15 cellular contexts compared by ENCODE assay signal in the genomic region with DNA sequence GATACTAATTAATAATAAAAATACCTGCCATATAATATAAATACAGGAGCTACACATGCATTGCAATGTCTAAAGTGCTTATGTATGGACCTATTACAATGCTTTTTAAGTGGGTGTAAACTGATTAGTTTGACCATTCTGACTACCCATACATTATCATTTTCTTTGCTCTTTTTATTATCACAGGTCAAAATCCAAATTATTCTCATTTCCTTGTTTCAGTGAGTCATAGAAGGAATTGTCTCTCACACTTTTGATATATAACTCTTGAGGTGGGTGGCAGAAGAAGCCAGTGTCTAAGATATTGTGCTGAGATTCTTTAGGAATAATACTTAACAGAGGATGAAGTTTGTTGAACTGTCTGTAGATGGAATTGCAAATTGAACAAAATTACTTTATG. TPM values are rescaled to one million over a fixed set of nuclear protein-coding genes. Genes with fewer than 3 reads are reported as not detected.
DNase-seq lines count a peak whose midpoint lies in the region; ATAC-seq and FAIRE-seq lines count a peak whose summit lies in the region.
"Had no signal": no experiment of that assay in that cellular context is flagged by ENCODE, and none has a peak within 500 bp of the region (broad histone marks: within the 10 kb centered on the region; RNA-seq: fewer than 3 reads in every experiment).

No MANE protein-coding gene starts in this region.

- H3K36me3 Mint-ChIP-seq in activated T-helper 17 cell treated with anti-CD3 and anti-CD28 coated beads, Interleukin-2, amount 50 U/mL, for 72 hours (ENCODE audit: low read depth) = no peaks in the 10 kb centered on the region
- H3K36me3 Mint-ChIP-seq: CD8-positive, alpha-beta T cell had no signal

- no peak for ATAC-seq in activated T-helper 17 cell treated with anti-CD3 and anti-CD28 coated beads, Interleukin-2, amount 50 U/mL, for 72 hours (replicated peaks)
- ATAC-seq in HG03139 (IDR thresholded peaks at IDR 0.05; ENCODE audit: unreplicated experiment) = no peak
- ATAC-seq: CD8-positive, alpha-beta T cell had no signal

- no peaks in the 10 kb centered on the region for H3K4me1 Mint-ChIP-seq in activated T-helper 17 cell treated with anti-CD3 and anti-CD28 coated beads, Interleukin-2, amount 50 U/mL, for 72 hours
- H3K4me1 Mint-ChIP-seq: IgD-negative memory B cell had no signal

- no peak overlapping the region for H3K4me3 Mint-ChIP-seq in activated T-helper 17 cell treated with anti-CD3 and anti-CD28 coated beads, Interleukin-2, amount 50 U/mL, for 72 hours
- H3K4me3 Mint-ChIP-seq: CD8-positive, alpha-beta T cell; H9; IgD-negative memory B cell had no signal

- no peak overlapping the region for H3K27ac ChIP-seq in small intestine (ENCODE audit: low read depth in 1 of 2, low read length in 1 of 2)

- no peaks in the 10 kb centered on the region for H3K9me3 ChIP-seq in small intestine (ENCODE audit: control insufficient read depth, low read depth)
- H3K9me3 ChIP-seq: SJSA1 had no signal

- H3K27me3 Mint-ChIP-seq in activated T-helper 17 cell treated with anti-CD3 and anti-CD28 coated beads, Interleukin-2, amount 50 U/mL, for 72 hours = no peaks in the 10 kb centered on the region

- no peak overlapping the region for H3K4me3 ChIP-seq in small intestine (ENCODE audit: low read depth in 1 of 2, low read length in 2 of 2)
- H3K4me3 ChIP-seq: SJSA1 had no signal

- peak overlapping the region; percentile 62 for H3K27ac Mint-ChIP-seq in activated T-helper 17 cell treated with anti-CD3 and anti-CD28 coated beads, Interleukin-2, amount 50 U/mL, for 72 hours
- H3K27ac Mint-ChIP-seq: CD8-positive, alpha-beta T cell; IgD-negative memory B cell had no signal

- H3K27me3 ChIP-seq in small intestine (ENCODE audit: control insufficient read depth in 2 of 2, insufficient read depth in 2 of 2, low read length in 2 of 2) = no peaks in the 10 kb centered on the region
- H3K27me3 ChIP-seq: SJSA1 had no signal

- peak; percentile 55 for FAIRE-seq in small intestine (lab: Jason Lieb, UNC)
- FAIRE-seq: GM18507 had no signal

- DNase-seq in DMS53 (lab: John Stamatoyannopoulos, UW) (peak; percentile 29), kidney tubule cell (ENCODE audit: low spot score) (peak; percentile 15), small intestine (peak; percentile 76), NCI-H187 (lab: John Stamatoyannopoulos, UW) (no peak), SW 1271 (lab: John Stamatoyannopoulos, UW) (no peak)
- DNase-seq: CD8-positive, alpha-beta T cell; EL; H9; NCI-H1436; NCI-H2081 had no signal

- H3K4me1 ChIP-seq in small intestine (ENCODE audit: control insufficient read depth in 2 of 2, insufficient read depth in 1 of 2, low read depth in 1 of 2, low read length in 1 of 2) = no peaks in the 10 kb centered on the region

- H3K36me3 ChIP-seq in small intestine (ENCODE audit: control insufficient read depth in 2 of 2, insufficient read depth in 2 of 2, low read length in 2 of 2) = no peaks in the 10 kb centered on the region
- H3K36me3 ChIP-seq: SJSA1 had no signal

- H3K9me3 Mint-ChIP-seq in activated T-helper 17 cell treated with anti-CD3 and anti-CD28 coated beads, Interleukin-2, amount 50 U/mL, for 72 hours = no peaks in the 10 kb centered on the region
- H3K9me3 Mint-ChIP-seq: CD8-positive, alpha-beta T cell; H9; IgD-negative memory B cell had no signal

RNA-seq across cellular contexts. Expression of a gene that starts 35.6 kb away (rescaled TPM):
- total RNA-seq in activated T-helper 17 cell treated with anti-CD3 and anti-CD28 coated beads, Interleukin-2, amount 50 U/mL, for 72 hours = 1 to 10 TPM; 1.2 to 1.5 TPM
- polyA plus RNA-seq in small intestine = 1 to 10 TPM; 2.4 to 3.1 (median 2.7) TPM

Comparison
In these comparisons a context has a peak if more than half of its experiments do, and no peak if none do; other contexts are left out.
1. DNase-seq: peak in DMS53 (single experiment), kidney tubule cell (single experiment) and small intestine (single experiment); none in NCI-H187 (0 of 2) and SW 1271 (0 of 2).